ENCODE assay signal across 8 cellular contexts in the genomic region with DNA sequence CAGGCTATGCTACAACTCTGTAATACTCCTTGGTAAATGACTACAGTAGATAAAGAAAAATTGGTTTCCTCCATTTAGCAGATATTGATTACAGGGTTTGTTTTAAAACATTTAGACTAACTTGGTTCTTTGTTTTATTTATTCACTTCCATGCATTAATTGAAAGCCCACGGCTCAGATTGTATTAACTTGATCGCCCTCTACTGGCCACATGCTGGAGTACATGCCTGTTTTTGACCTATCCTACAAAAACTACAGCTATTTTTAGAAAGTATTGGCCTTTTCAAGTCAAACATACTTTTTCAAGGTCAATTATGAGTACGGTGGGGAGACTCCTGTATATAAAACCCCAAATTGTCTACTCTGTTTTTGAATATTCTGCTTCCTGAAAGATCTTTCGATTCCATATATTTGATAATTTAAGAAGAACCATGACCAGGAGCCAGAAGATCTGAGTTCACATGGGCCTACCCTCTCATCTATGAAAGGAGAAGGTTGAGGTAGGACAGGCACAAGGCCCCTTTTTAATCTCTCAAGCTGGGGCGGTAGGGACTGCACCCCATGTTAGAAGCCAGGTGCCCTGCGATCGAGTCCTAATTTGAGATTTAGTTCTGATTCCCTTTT. TPM values are rescaled to one million over a fixed set of nuclear protein-coding genes. Genes with fewer than 3 reads are reported as not detected.
DNase-seq lines count a peak whose midpoint lies in the region; ATAC-seq and TF ChIP-seq lines count a peak whose summit lies in the region.

No MANE protein-coding gene starts in this region.

- ATAC-seq in foreskin keratinocyte, result peak; percentile 47

- H3K27ac ChIP-seq in foreskin keratinocyte, result no peak overlapping the region

- DNase-seq in Caki2 (ENCODE audit: low read depth) (peak; percentile 40), GM20000 (ENCODE audit: low spot score) (peak; percentile 47), NCI-H2081 (lab: John Stamatoyannopoulos, UW) (peak; percentile 50 to 65), foreskin keratinocyte (peak in 1 of 2 donors; percentile 29), putamen (ENCODE audit: low spot score) (peak; percentile 33), mesenteric fat pad (ENCODE audit: low spot score) (no peak), T1000 (lab: John Stamatoyannopoulos, UW) (no peak)
- peak; percentile 14 to 18 for DNase-seq in activated CD4-positive, alpha-beta T cell treated with anti-CD3 and anti-CD28 coated beads, Interleukin-2, amount 50 U/mL, for 4 hours

- H3K4me1 ChIP-seq in foreskin keratinocyte, result peaks cover 4% of the 10 kb centered on the region

- in situ Hi-C loops in Caki2 (cut with HindIII; ENCODE audit: low pct_unique_long_range_greater_than_20kb, low sequenced_read_pairs), result no loop called here

- TF ChIP-seq CTCF in GM20000 (IDR thresholded peaks at IDR 0.05; ENCODE audit: extremely low read depth, missing control alignments), result peak; percentile 73
- TF ChIP-seq CTCF in foreskin keratinocyte (conservative IDR thresholded peaks at IDR 0.05), result peak; percentile 88

- peaks cover 8% of the 10 kb centered on the region for H3K27me3 ChIP-seq in foreskin keratinocyte

RNA-seq across cellular contexts. Expression of a gene that starts 51.8 kb away (rescaled TPM):
- not detected in 2 replicates for total RNA-seq in Caki2 (2014; rRNA removed; shearing (Covaris generic); ENCODE audit: low replicate concordance)
- 0.88 and 1.2 TPM in 2 replicates for total RNA-seq in foreskin keratinocyte
- 0.31 and 0.69 TPM in 2 replicates for polyA plus RNA-seq in foreskin keratinocyte
- not detected for total RNA-seq in mesenteric fat pad

Comparison
In these comparisons a context has a peak if more than half of its experiments do, and no peak if none do; other contexts are left out.
1. DNase-seq: peak in Caki2 (single experiment), GM20000 (single experiment), NCI-H2081 (2 of 2), activated CD4-positive, alpha-beta T cell treated with anti-CD3 and anti-CD28 coated beads, Interleukin-2, amount 50 U/mL, for 4 hours (2 of 2) and putamen (single experiment); none in mesenteric fat pad (single experiment) and T1000 (single experiment).